In the genomic region with DNA sequence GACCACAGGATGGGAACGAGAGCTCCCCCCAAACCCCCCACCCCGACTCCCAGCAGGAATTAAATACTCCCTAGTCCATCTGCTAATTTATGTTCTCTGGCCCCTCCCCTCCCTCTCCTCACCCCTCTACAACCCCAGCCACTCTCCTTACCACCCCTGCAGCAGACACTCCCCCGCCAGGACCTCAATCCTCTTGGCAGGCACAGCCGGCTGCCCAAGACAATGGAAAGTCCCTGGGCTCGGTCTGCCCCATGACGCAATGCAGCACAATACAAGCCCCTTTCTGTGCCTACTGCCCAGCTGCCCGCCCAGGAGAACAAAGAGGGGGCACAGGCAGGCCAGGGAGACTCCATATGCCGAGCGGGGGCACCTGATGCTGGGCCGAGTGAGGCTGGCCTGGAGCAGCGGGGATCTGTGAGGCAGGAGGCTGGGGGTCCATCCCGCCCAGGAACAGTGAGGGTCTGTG, we compare ENCODE assay signal across 8 cellular contexts. TPM values are rescaled to one million over a fixed set of nuclear protein-coding genes. Genes with fewer than 3 reads are reported as not detected.
DNase-seq lines count a peak whose midpoint lies in the region; ATAC-seq, FAIRE-seq and TF ChIP-seq lines count a peak whose summit lies in the region.

No MANE protein-coding gene starts in this region.

- TF ChIP-seq CTCF in endothelial cell of umbilical vein (IDR thresholded peaks at IDR 0.05; ENCODE audit: extremely low read depth in 1 of 2, insufficient read depth in 1 of 2, low read depth in 1 of 2, low read length in 2 of 2), result no peak
- TF ChIP-seq CTCF in vagina (IDR thresholded peaks at IDR 0.05), result no peak

- CTCF ChIA-PET in endothelial cell of umbilical vein (lab: Charles Lee), result interaction anchor here (0.8 to 2.6 kb wide), 5 partner anchors 28 to 145 kb away, joined by 3 to 28 read pairs (median 14); partner anchors contain the start of gene CDC42EP4
- CTCF ChIA-PET in activated CD4-positive, alpha-beta memory T cell treated with anti-CD3 and anti-CD28 coated beads for 36 hours (lab: Charles Lee), result interaction anchor here (1.7 kb wide), 1 partner anchor 28 kb away, joined by 6 read pairs; no protein-coding TSS in a partner anchor

- no peak for ATAC-seq in stimulated activated naive CD8-positive, alpha-beta T cell treated with anti-CD3 and anti-CD28 coated beads, Interleukin-15, amount 100 ng/mL, for 72 hours

- H3K9ac ChIP-seq in endothelial cell of umbilical vein (replicated peaks; ENCODE audit: extremely low read depth, insufficient read depth, low read length), result peak overlapping the region; percentile 48

- H4K20me1 ChIP-seq in endothelial cell of umbilical vein (replicated peaks; ENCODE audit: control insufficient read depth, extremely low read depth, insufficient read depth, low read length), result no peaks in the 10 kb centered on the region

- H3K4me3 ChIP-seq in endothelial cell of umbilical vein (replicated peaks in 1 of 3; ENCODE audit: insufficient read depth in 1 of 3, low read depth in 1 of 3, low read length in 3 of 3) (no peak overlapping the region), mesodermal cell (ENCODE audit: extremely low read depth, insufficient read depth, low read length, poor library complexity, severe bottlenecking) (no peak overlapping the region), vagina (no peak overlapping the region)

- H3K4me1 Mint-ChIP-seq in stimulated activated naive CD8-positive, alpha-beta T cell treated with anti-CD3 and anti-CD28 coated beads, Interleukin-15, amount 100 ng/mL, for 72 hours, result no peaks in the 10 kb centered on the region
- H3K4me1 Mint-ChIP-seq in activated CD4-positive, alpha-beta memory T cell treated with anti-CD3 and anti-CD28 coated beads for 36 hours (ENCODE audit: low read depth), result peaks cover 6% of the 10 kb centered on the region

- H3K4me2 ChIP-seq in endothelial cell of umbilical vein (ENCODE audit: insufficient read depth, low read length), result no peak overlapping the region

- BruUV-seq in endothelial cell of umbilical vein (replicated peaks; lab: Mats Ljungman, UMichigan), result no TSS peak

- no peak overlapping the region for H3K27ac Mint-ChIP-seq in stimulated activated naive CD8-positive, alpha-beta T cell treated with anti-CD3 and anti-CD28 coated beads, Interleukin-15, amount 100 ng/mL, for 72 hours
- no peak overlapping the region for H3K27ac Mint-ChIP-seq in activated CD4-positive, alpha-beta memory T cell treated with anti-CD3 and anti-CD28 coated beads for 36 hours

- H3K79me2 ChIP-seq in endothelial cell of umbilical vein (ENCODE audit: control insufficient read depth, insufficient read depth, low read length), result no peaks in the 10 kb centered on the region

- H3K36me3 Mint-ChIP-seq in activated CD4-positive, alpha-beta memory T cell treated with anti-CD3 and anti-CD28 coated beads for 36 hours, result no peaks in the 10 kb centered on the region

- no peaks in the 10 kb centered on the region for H3K9me3 ChIP-seq in endothelial cell of umbilical vein (replicated peaks; ENCODE audit: control insufficient read depth, insufficient read depth, low read length)
- H3K9me3 ChIP-seq in mesodermal cell (ENCODE audit: control insufficient read depth, low read length), result no peaks in the 10 kb centered on the region
- no peaks in the 10 kb centered on the region for H3K9me3 ChIP-seq in vagina

- intact Hi-C loops in endothelial cell of umbilical vein (cut with micrococcal nuclease), result loop anchor here (1.0 kb wide), 1 partner anchor 31 kb away; no protein-coding TSS in a partner anchor
- intact Hi-C loops in vagina (cut with DNase I), result no loop called here
- intact Hi-C loops in activated CD4-positive, alpha-beta memory T cell treated with anti-CD3 and anti-CD28 coated beads for 36 hours (cut with micrococcal nuclease), result no loop called here

- peak; percentile 98 for DNase-seq in Ammon's horn (ENCODE audit: low spot score)
- DNase-seq in NCI-H524 (lab: John Stamatoyannopoulos, UW), result peak; percentile 97 to 99
- peak; percentile 86 for DNase-seq in endothelial cell of umbilical vein (ENCODE audit: low read depth, low spot score)
- no peak for DNase-seq in vagina (ENCODE audit: extremely low spot score in 2 of 2)
- no peak for DNase-seq in stimulated activated naive CD8-positive, alpha-beta T cell treated with anti-CD3 and anti-CD28 coated beads, Interleukin-15, amount 100 ng/mL, for 72 hours
- DNase-seq in NCI-H146 (lab: John Stamatoyannopoulos, UW), result no peak
- no peak for DNase-seq in activated CD4-positive, alpha-beta memory T cell treated with anti-CD3 and anti-CD28 coated beads for 36 hours

- H2AFZ ChIP-seq in endothelial cell of umbilical vein (ENCODE audit: low read depth, low read length), result peak overlapping the region; percentile 76

- no peak for TF ChIP-seq POLR2A in endothelial cell of umbilical vein (IDR thresholded peaks at IDR 0.05; ENCODE audit: low read depth, low read length)
- TF ChIP-seq POLR2A in vagina (IDR thresholded peaks at IDR 0.05), result no peak

- H3K27me3 Mint-ChIP-seq in stimulated activated naive CD8-positive, alpha-beta T cell treated with anti-CD3 and anti-CD28 coated beads, Interleukin-15, amount 100 ng/mL, for 72 hours, result no peaks in the 10 kb centered on the region
- H3K27me3 Mint-ChIP-seq in activated CD4-positive, alpha-beta memory T cell treated with anti-CD3 and anti-CD28 coated beads for 36 hours, result peaks cover 2% of the 10 kb centered on the region

- H3K4me1 ChIP-seq in endothelial cell of umbilical vein (ENCODE audit: control insufficient read depth, extremely low read depth, insufficient read depth, low read length) (peaks cover 8% of the 10 kb centered on the region), mesodermal cell (ENCODE audit: control insufficient read depth, insufficient read depth, low read length, poor library complexity, severe bottlenecking) (peaks cover 38% of the 10 kb centered on the region), vagina (peaks cover 61% of the 10 kb centered on the region)

- WGBS in mesodermal cell (ENCODE audit: insufficient coverage in 2 of 2), 2 experiments, result 20 to 24% methylated on average over 9 of the region's 12 CpGs

- H3K4me3 Mint-ChIP-seq in stimulated activated naive CD8-positive, alpha-beta T cell treated with anti-CD3 and anti-CD28 coated beads, Interleukin-15, amount 100 ng/mL, for 72 hours, result no peak overlapping the region
- H3K4me3 Mint-ChIP-seq in activated CD4-positive, alpha-beta memory T cell treated with anti-CD3 and anti-CD28 coated beads for 36 hours, result no peak overlapping the region

- FAIRE-seq in endothelial cell of umbilical vein (lab: Jason Lieb, UNC), result peak; percentile 72

- no peaks in the 10 kb centered on the region for H3K27me3 ChIP-seq in endothelial cell of umbilical vein (ENCODE audit: control insufficient read depth in 2 of 2, insufficient read depth in 2 of 2, low read length in 2 of 2)
- H3K27me3 ChIP-seq in vagina, result no peaks in the 10 kb centered on the region

- dilution Hi-C loops in endothelial cell of umbilical vein (cut with MboI; ENCODE audit: extremely low pct_ligation_motif_present, low sequenced_read_pairs), result no loop called here

- H3K27ac ChIP-seq in endothelial cell of umbilical vein (ENCODE audit: insufficient read depth, low read depth, low read length) (peak overlapping the region; percentile 16), mesodermal cell (ENCODE audit: low read depth, low read length, severe bottlenecking) (peak overlapping the region; percentile 98), vagina (peak overlapping the region; percentile 95)

- POLR2A ChIA-PET in endothelial cell of umbilical vein (lab: Charles Lee), result no interaction called here
- POLR2A ChIA-PET in activated CD4-positive, alpha-beta memory T cell treated with anti-CD3 and anti-CD28 coated beads for 36 hours (lab: Charles Lee), result no interaction called here

- no peaks in the 10 kb centered on the region for H3K9me3 Mint-ChIP-seq in stimulated activated naive CD8-positive, alpha-beta T cell treated with anti-CD3 and anti-CD28 coated beads, Interleukin-15, amount 100 ng/mL, for 72 hours
- no peaks in the 10 kb centered on the region for H3K9me3 Mint-ChIP-seq in activated CD4-positive, alpha-beta memory T cell treated with anti-CD3 and anti-CD28 coated beads for 36 hours

- H3K36me3 ChIP-seq in endothelial cell of umbilical vein (ENCODE audit: control insufficient read depth in 2 of 2, extremely low read depth in 1 of 2, insufficient read depth in 2 of 2, low read length in 2 of 2) (no peaks in the 10 kb centered on the region), mesodermal cell (ENCODE audit: control insufficient read depth, insufficient read depth, low read length) (peaks cover 3% of the 10 kb centered on the region), vagina (no peaks in the 10 kb centered on the region)

- H3K9me1 ChIP-seq in endothelial cell of umbilical vein (replicated peaks; ENCODE audit: control insufficient read depth, extremely low read depth, insufficient read depth, low read length), result no peaks in the 10 kb centered on the region

TF ChIP-seq in endothelial cell of umbilical vein, 7 proteins besides CTCF, POLR2A, EP300 and RAD21:
- TF ChIP-seq FOS (IDR thresholded peaks at IDR 0.05; ENCODE audit: borderline replicate concordance, insufficient read depth, low read length) (no peak), POLR2AphosphoS5 (IDR thresholded peaks at IDR 0.05; ENCODE audit: insufficient read depth, low read depth, low read length) (no peak)
- TF ChIP-seq, protein P1, sequence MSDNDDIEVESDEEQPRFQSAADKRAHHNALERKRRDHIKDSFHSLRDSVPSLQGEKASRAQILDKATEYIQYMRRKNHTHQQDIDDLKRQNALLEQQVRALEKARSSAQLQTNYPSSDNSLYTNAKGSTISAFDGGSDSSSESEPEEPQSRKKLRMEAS (IDR thresholded peaks at IDR 0.05; ENCODE audit: insufficient read depth, insufficient read length), result no peak

RNA-seq across cellular contexts. Expression of gene CDC42EP4, which starts 30.3 kb away (rescaled TPM):
- 18.8 and 19.6 TPM in 2 replicates for total RNA-seq in endothelial cell of umbilical vein
- 11.4 and 13.7 TPM in 2 replicates for polyA plus RNA-seq in endothelial cell of umbilical vein
- polyA plus RNA-seq in endothelial cell of umbilical vein (2011; cell fraction: cytosol; rRNA removed), result 8.4 and 10.7 TPM in 2 replicates
- polyA plus RNA-seq in endothelial cell of umbilical vein (2011; cell fraction: nucleus; rRNA removed), result 5.4 and 6.5 TPM in 2 replicates
- 13.3 and 15.1 TPM in 2 replicates for polyA plus RNA-seq in endothelial cell of umbilical vein (2012)
- polyA minus RNA-seq in endothelial cell of umbilical vein, result 10.6 and 11.7 TPM in 2 replicates
- polyA minus RNA-seq in endothelial cell of umbilical vein (2011; cell fraction: cytosol; rRNA and poly(A)+ RNA removed), result 49.1 TPM
- 11.9 and 14.1 TPM in 2 replicates for polyA minus RNA-seq in endothelial cell of umbilical vein (2011; cell fraction: nucleus; rRNA and poly(A)+ RNA removed)
- polyA plus RNA-seq in mesodermal cell (2013, experiment 1 of 2), result 41.4 TPM
- 35.7 TPM for polyA plus RNA-seq in mesodermal cell (2013, experiment 2 of 2)
- total RNA-seq in vagina, result 73.7 TPM
- total RNA-seq in activated CD4-positive, alpha-beta memory T cell treated with anti-CD3 and anti-CD28 coated beads for 36 hours, result 1 to 10 TPM; 1.6 to 1.7 TPM

Comparison
In these comparisons a context has a peak if more than half of its experiments do, and no peak if none do; other contexts are left out.
1. DNase-seq: peak in Ammon's horn (single experiment), NCI-H524 (2 of 2) and endothelial cell of umbilical vein (single experiment); none in vagina (0 of 2), stimulated activated naive CD8-positive, alpha-beta T cell treated with anti-CD3 and anti-CD28 coated beads, Interleukin-15, amount 100 ng/mL, for 72 hours (0 of 2), NCI-H146 (single experiment) and activated CD4-positive, alpha-beta memory T cell treated with anti-CD3 and anti-CD28 coated beads for 36 hours (single experiment).
2. H3K27ac ChIP-seq: peak in every context shown above with its lines; median percentile 98 in mesodermal cell; 95 in vagina; 16 in endothelial cell of umbilical vein.